ENCODE assay signal across 1 cellular context in the genomic region with DNA sequence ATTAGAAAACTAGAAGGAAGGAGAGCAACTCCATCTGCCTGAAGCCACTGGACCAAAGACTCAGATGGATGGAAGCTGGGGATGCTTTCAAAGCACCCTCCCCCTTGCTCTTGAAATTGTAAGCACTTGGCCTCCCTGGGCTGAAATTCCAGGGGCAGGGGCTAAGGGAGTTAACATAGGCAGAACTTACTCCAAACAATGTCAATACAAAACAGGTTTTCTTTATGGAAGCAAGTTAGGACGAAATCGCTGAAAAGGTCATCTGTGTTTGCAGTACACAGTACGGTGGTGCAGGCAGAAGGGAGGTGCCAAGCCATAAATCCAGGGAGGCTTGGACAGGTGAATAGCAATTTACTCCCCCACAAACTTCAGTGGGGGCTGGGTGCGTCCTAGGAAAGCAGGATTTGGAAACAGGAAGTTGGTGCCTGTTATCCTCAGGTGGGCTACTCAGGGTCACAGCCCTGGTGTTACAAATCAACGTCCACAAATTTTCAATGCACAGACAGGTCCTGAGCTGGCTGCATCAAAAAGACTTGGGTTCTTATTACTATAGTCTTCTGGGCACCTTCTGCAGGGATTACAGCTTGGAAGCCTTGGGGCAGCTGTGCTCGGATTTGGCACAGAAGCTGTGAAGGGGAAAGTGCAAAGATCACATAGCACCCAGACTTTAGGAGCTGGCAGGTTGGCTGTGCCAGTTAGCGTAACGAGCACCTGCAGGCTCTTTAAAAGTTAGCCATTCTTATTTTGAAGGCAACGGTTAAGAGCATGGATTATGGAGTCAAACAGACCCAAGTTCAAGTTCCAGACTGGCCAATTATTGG.
TF ChIP-seq lines count a peak whose summit lies in the region.

No MANE protein-coding gene starts in this region.

TF ChIP-seq in GM23338, 12 proteins besides CTCF, POLR2A, EP300 and RAD21 (continued from another document):
- TF ChIP-seq, protein P1, sequence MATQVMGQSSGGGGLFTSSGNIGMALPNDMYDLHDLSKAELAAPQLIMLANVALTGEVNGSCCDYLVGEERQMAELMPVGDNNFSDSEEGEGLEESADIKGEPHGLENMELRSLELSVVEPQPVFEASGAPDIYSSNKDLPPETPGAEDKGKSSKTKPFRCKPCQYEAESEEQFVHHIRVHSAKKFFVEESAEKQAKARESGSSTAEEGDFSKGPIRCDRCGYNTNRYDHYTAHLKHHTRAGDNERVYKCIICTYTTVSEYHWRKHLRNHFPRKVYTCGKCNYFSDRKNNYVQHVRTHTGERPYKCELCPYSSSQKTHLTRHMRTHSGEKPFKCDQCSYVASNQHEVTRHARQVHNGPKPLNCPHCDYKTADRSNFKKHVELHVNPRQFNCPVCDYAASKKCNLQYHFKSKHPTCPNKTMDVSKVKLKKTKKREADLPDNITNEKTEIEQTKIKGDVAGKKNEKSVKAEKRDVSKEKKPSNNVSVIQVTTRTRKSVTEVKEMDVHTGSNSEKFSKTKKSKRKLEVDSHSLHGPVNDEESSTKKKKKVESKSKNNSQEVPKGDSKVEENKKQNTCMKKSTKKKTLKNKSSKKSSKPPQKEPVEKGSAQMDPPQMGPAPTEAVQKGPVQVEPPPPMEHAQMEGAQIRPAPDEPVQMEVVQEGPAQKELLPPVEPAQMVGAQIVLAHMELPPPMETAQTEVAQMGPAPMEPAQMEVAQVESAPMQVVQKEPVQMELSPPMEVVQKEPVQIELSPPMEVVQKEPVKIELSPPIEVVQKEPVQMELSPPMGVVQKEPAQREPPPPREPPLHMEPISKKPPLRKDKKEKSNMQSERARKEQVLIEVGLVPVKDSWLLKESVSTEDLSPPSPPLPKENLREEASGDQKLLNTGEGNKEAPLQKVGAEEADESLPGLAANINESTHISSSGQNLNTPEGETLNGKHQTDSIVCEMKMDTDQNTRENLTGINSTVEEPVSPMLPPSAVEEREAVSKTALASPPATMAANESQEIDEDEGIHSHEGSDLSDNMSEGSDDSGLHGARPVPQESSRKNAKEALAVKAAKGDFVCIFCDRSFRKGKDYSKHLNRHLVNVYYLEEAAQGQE (IDR thresholded peaks at IDR 0.05; ENCODE audit: unreplicated experiment): no peak
- no peak for TF ChIP-seq ZNF114 (CRISPR knock-in tag; IDR thresholded peaks at IDR 0.05)
- TF ChIP-seq ZNF331 (CRISPR knock-in tag; IDR thresholded peaks at IDR 0.05; ENCODE audit: low read depth): no peak
- no peak for TF ChIP-seq EZH2 (IDR thresholded peaks at IDR 0.05; ENCODE audit: low read depth, unreplicated experiment)
- no peak for TF ChIP-seq POLR2AphosphoS5 (IDR thresholded peaks at IDR 0.05; ENCODE audit: low read depth)
- TF ChIP-seq JUNB (IDR thresholded peaks at IDR 0.05; ENCODE audit: unreplicated experiment): no peak
- TF ChIP-seq, protein P2, sequence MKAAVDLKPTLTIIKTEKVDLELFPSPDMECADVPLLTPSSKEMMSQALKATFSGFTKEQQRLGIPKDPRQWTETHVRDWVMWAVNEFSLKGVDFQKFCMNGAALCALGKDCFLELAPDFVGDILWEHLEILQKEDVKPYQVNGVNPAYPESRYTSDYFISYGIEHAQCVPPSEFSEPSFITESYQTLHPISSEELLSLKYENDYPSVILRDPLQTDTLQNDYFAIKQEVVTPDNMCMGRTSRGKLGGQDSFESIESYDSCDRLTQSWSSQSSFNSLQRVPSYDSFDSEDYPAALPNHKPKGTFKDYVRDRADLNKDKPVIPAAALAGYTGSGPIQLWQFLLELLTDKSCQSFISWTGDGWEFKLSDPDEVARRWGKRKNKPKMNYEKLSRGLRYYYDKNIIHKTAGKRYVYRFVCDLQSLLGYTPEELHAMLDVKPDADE (IDR thresholded peaks at IDR 0.05): no peak
- no peak for TF ChIP-seq EZH2phosphoT487 (IDR thresholded peaks at IDR 0.05; ENCODE audit: unreplicated experiment)
- TF ChIP-seq, protein P3, sequence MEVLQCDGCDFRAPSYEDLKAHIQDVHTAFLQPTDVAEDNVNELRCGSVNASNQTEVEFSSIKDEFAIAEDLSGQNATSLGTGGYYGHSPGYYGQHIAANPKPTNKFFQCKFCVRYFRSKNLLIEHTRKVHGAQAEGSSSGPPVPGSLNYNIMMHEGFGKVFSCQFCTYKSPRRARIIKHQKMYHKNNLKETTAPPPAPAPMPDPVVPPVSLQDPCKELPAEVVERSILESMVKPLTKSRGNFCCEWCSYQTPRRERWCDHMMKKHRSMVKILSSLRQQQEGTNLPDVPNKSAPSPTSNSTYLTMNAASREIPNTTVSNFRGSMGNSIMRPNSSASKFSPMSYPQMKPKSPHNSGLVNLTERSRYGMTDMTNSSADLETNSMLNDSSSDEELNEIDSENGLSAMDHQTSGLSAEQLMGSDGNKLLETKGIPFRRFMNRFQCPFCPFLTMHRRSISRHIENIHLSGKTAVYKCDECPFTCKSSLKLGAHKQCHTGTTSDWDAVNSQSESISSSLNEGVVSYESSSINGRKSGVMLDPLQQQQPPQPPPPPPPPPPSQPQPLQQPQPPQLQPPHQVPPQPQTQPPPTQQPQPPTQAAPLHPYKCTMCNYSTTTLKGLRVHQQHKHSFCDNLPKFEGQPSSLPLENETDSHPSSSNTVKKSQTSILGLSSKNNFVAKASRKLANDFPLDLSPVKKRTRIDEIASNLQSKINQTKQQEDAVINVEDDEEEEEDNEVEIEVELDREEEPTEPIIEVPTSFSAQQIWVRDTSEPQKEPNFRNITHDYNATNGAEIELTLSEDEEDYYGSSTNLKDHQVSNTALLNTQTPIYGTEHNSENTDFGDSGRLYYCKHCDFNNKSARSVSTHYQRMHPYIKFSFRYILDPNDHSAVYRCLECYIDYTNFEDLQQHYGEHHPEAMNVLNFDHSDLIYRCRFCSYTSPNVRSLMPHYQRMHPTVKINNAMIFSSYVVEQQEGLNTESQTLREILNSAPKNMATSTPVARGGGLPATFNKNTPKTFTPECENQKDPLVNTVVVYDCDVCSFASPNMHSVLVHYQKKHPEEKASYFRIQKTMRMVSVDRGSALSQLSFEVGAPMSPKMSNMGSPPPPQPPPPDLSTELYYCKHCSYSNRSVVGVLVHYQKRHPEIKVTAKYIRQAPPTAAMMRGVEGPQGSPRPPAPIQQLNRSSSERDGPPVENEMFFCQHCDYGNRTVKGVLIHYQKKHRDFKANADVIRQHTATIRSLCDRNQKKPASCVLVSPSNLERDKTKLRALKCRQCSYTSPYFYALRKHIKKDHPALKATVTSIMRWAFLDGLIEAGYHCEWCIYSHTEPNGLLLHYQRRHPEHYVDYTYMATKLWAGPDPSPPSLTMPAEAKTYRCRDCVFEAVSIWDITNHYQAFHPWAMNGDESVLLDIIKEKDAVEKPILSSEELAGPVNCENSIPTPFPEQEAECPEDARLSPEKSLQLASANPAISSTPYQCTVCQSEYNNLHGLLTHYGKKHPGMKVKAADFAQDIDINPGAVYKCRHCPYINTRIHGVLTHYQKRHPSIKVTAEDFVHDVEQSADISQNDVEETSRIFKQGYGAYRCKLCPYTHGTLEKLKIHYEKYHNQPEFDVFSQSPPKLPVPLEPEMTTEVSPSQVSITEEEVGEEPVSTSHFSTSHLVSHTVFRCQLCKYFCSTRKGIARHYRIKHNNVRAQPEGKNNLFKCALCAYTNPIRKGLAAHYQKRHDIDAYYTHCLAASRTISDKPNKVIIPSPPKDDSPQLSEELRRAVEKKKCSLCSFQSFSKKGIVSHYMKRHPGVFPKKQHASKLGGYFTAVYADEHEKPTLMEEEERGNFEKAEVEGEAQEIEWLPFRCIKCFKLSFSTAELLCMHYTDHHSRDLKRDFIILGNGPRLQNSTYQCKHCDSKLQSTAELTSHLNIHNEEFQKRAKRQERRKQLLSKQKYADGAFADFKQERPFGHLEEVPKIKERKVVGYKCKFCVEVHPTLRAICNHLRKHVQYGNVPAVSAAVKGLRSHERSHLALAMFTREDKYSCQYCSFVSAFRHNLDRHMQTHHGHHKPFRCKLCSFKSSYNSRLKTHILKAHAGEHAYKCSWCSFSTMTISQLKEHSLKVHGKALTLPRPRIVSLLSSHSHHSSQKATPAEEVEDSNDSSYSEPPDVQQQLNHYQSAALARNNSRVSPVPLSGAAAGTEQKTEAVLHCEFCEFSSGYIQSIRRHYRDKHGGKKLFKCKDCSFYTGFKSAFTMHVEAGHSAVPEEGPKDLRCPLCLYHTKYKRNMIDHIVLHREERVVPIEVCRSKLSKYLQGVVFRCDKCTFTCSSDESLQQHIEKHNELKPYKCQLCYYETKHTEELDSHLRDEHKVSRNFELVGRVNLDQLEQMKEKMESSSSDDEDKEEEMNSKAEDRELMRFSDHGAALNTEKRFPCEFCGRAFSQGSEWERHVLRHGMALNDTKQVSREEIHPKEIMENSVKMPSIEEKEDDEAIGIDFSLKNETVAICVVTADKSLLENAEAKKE (CRISPR knock-in tag; IDR thresholded peaks at IDR 0.05): no peak
